In genomic region chr10:6427357-6427959, GRCh38 we compare ENCODE assay signal across 25 cellular contexts.
"Had no signal": no experiment of that assay in that cellular context is flagged by ENCODE, and none has a peak within 500 bp of the region (broad histone marks: within the 10 kb centered on the region; RNA-seq: fewer than 3 reads in every experiment).

No MANE protein-coding gene starts in this region.

- H3K27ac ChIP-seq: colonic mucosa, esophagus muscularis mucosa, foreskin keratinocyte, gastroesophageal sphincter, heart left ventricle, hepatocyte, neural progenitor cell, prostate gland, right atrium auricular region, suprapubic skin, transverse colon, upper lobe of right lung, uterus had no signal

- H3K4me1 Mint-ChIP-seq: neural progenitor cell; stimulated activated memory B cell treated with anti-CD40 and anti-IgM and Interleukin-4, amounts not matched to agents 10 μg/mL and 1 μg/mL and 100 μg/mL, for 72 hours had no signal

- H3K27ac Mint-ChIP-seq: dendritic cell treated with granulocyte-macrophage colony-stimulating factor and Interleukin-4, amounts not matched to agents 40 ng/mL and 50 ng/mL, for 4 days; neural progenitor cell; stimulated activated memory B cell treated with anti-CD40 and anti-IgM and Interleukin-4, amounts not matched to agents 10 μg/mL and 1 μg/mL and 100 μg/mL, for 72 hours had no signal

- H3K36me3 ChIP-seq: colonic mucosa, esophagus muscularis mucosa, gastroesophageal sphincter, heart left ventricle, neural progenitor cell, prostate gland, right atrium auricular region, suprapubic skin, transverse colon, upper lobe of right lung, uterus had no signal

- DNase-seq: colonic mucosa; effector CD8-positive, alpha-beta T cell; foreskin keratinocyte; heart left ventricle; kidney; mesendoderm; midbrain; naive thymus-derived CD8-positive, alpha-beta T cell; stimulated activated CD4-positive, alpha-beta T cell treated with anti-CD3 and anti-CD28 coated beads, Interleukin-2, amount 100 ng/mL, for 24 hours; stimulated activated CD4-positive, alpha-beta T cell treated with anti-CD3 and anti-CD28 coated beads, Interleukin-4, amount 100 ng/mL, for 24 hours; stimulated activated naive CD8-positive, alpha-beta T cell treated with anti-CD3 and anti-CD28 coated beads, Interleukin-15, Interleukin-2, amounts not matched to agents 100 U/mL and 50 U/mL, for 24 hours; transverse colon; upper lobe of right lung; uterus had no signal

- ATAC-seq: foreskin keratinocyte; gastroesophageal sphincter; heart left ventricle; left lobe of liver; naive thymus-derived CD8-positive, alpha-beta T cell; sciatic nerve; stimulated activated memory B cell treated with anti-CD40 and anti-IgM and Interleukin-4, amounts not matched to agents 10 μg/mL and 1 μg/mL and 100 μg/mL, for 72 hours; stimulated activated naive CD8-positive, alpha-beta T cell treated with anti-CD3 and anti-CD28 coated beads, Interleukin-15, Interleukin-2, amounts not matched to agents 100 U/mL and 50 U/mL, for 24 hours; upper lobe of right lung had no signal

- H3K4me3 Mint-ChIP-seq: dendritic cell treated with granulocyte-macrophage colony-stimulating factor and Interleukin-4, amounts not matched to agents 40 ng/mL and 50 ng/mL, for 4 days; naive thymus-derived CD8-positive, alpha-beta T cell; neural progenitor cell; stimulated activated memory B cell treated with anti-CD40 and anti-IgM and Interleukin-4, amounts not matched to agents 10 μg/mL and 1 μg/mL and 100 μg/mL, for 72 hours had no signal

- H3K9me3 Mint-ChIP-seq: dendritic cell treated with granulocyte-macrophage colony-stimulating factor and Interleukin-4, amounts not matched to agents 40 ng/mL and 50 ng/mL, for 4 days; naive thymus-derived CD8-positive, alpha-beta T cell; neural progenitor cell; stimulated activated memory B cell treated with anti-CD40 and anti-IgM and Interleukin-4, amounts not matched to agents 10 μg/mL and 1 μg/mL and 100 μg/mL, for 72 hours had no signal

- H3K27me3 Mint-ChIP-seq: dendritic cell treated with granulocyte-macrophage colony-stimulating factor and Interleukin-4, amounts not matched to agents 40 ng/mL and 50 ng/mL, for 4 days; naive thymus-derived CD8-positive, alpha-beta T cell had no signal

- H3K9me3 ChIP-seq: colonic mucosa, esophagus muscularis mucosa, gastroesophageal sphincter, heart left ventricle, prostate gland, right atrium auricular region, suprapubic skin, transverse colon, upper lobe of right lung, uterus had no signal

- H3K36me3 Mint-ChIP-seq: stimulated activated memory B cell treated with anti-CD40 and anti-IgM and Interleukin-4, amounts not matched to agents 10 μg/mL and 1 μg/mL and 100 μg/mL, for 72 hours had no signal

- H3K4me1 ChIP-seq: colonic mucosa, heart left ventricle, neural progenitor cell, prostate gland, right atrium auricular region, suprapubic skin, transverse colon, upper lobe of right lung, uterus had no signal

- H3K27me3 ChIP-seq: colonic mucosa, esophagus muscularis mucosa, foreskin keratinocyte, gastroesophageal sphincter, hepatocyte, neural progenitor cell, right atrium auricular region, suprapubic skin, transverse colon, upper lobe of right lung, uterus had no signal

- H3K4me3 ChIP-seq: colonic mucosa, esophagus muscularis mucosa, gastroesophageal sphincter, heart left ventricle, hepatocyte, neural progenitor cell, prostate gland, right atrium auricular region, suprapubic skin, transverse colon, upper lobe of right lung, uterus had no signal
